ENCODE assay signal across 23 cellular contexts in genomic region chr13:29746167-29746677, GRCh38.
"Had no signal": no experiment of that assay in that cellular context is flagged by ENCODE, and none has a peak within 500 bp of the region (broad histone marks: within the 10 kb centered on the region; RNA-seq: fewer than 3 reads in every experiment).

No MANE protein-coding gene starts in this region.

- H3K36me3 ChIP-seq: breast epithelium, colonic mucosa, right lobe of liver, tibial artery had no signal

- H3K4me3 Mint-ChIP-seq: activated naive CD8-positive, alpha-beta T cell; activated T-cell treated with anti-CD3 and anti-CD28 coated beads, Interleukin-2, amount 50 U/mL, for 4 hours; central memory CD8-positive, alpha-beta T cell; endodermal cell; naive B cell; neural crest cell; stimulated activated effector memory CD8-positive, alpha-beta T cell treated with anti-CD3 and anti-CD28 coated beads, Interleukin-12 subunit alpha, Interleukin-12 subunit beta, amount 100 ng/mL, for 72 hours; stimulated activated naive CD8-positive, alpha-beta T cell treated with anti-CD3 and anti-CD28 coated beads, Interleukin-15, amount 100 ng/mL, for 72 hours had no signal

- H3K36me3 Mint-ChIP-seq: activated naive CD8-positive, alpha-beta T cell; naive B cell; stimulated activated effector memory CD8-positive, alpha-beta T cell treated with anti-CD3 and anti-CD28 coated beads, Interleukin-12 subunit alpha, Interleukin-12 subunit beta, amount 100 ng/mL, for 72 hours had no signal

- H3K27ac ChIP-seq: breast epithelium, colonic mucosa, right lobe of liver, tibial artery had no signal

- ATAC-seq: activated T-cell treated with anti-CD3 and anti-CD28 coated beads, Interleukin-2, amount 50 U/mL, for 4 hours; right lobe of liver; stimulated activated effector memory CD8-positive, alpha-beta T cell treated with anti-CD3 and anti-CD28 coated beads, Interleukin-12 subunit alpha, Interleukin-12 subunit beta, amount 100 ng/mL, for 72 hours; stimulated activated naive CD8-positive, alpha-beta T cell treated with anti-CD3 and anti-CD28 coated beads, Interleukin-15, amount 100 ng/mL, for 72 hours had no signal

- H3K4me3 ChIP-seq: breast epithelium, colonic mucosa, right lobe of liver, skin epidermis, tibial artery had no signal

- H3K27me3 ChIP-seq: breast epithelium, colonic mucosa, right lobe of liver, tibial artery had no signal

- H3K27ac Mint-ChIP-seq: activated naive CD8-positive, alpha-beta T cell; activated T-helper 2 cell treated with anti-CD3 and anti-CD28 coated beads, Interferon-gamma antibody, Interleukin-2, Interleukin-4, amounts not matched to agents 10 μg/mL and 5 μg/mL and 100 μg/mL, durations not matched to agents 14 hours and 24 hours and 36 hours; endodermal cell; naive B cell; stimulated activated effector memory CD8-positive, alpha-beta T cell treated with anti-CD3 and anti-CD28 coated beads, Interleukin-12 subunit alpha, Interleukin-12 subunit beta, amount 100 ng/mL, for 72 hours; stimulated activated naive CD8-positive, alpha-beta T cell treated with anti-CD3 and anti-CD28 coated beads, Interleukin-15, amount 100 ng/mL, for 72 hours had no signal

- H3K4me1 ChIP-seq: breast epithelium, right lobe of liver had no signal

- H3K4me1 Mint-ChIP-seq: central memory CD8-positive, alpha-beta T cell; stimulated activated effector memory CD8-positive, alpha-beta T cell treated with anti-CD3 and anti-CD28 coated beads, Interleukin-12 subunit alpha, Interleukin-12 subunit beta, amount 100 ng/mL, for 72 hours; stimulated activated naive CD8-positive, alpha-beta T cell treated with anti-CD3 and anti-CD28 coated beads, Interleukin-15, amount 100 ng/mL, for 72 hours had no signal

- FAIRE-seq: astrocyte, islet of Langerhans had no signal

- H3K9me3 ChIP-seq: breast epithelium, colonic mucosa, right lobe of liver, tibial artery had no signal

- DNase-seq: activated CD8-positive, alpha-beta memory T cell treated with anti-CD3 and anti-CD28 coated beads, Interleukin-2, amount 50 U/mL, for 48 hours; activated naive CD4-positive, alpha-beta T cell; activated T-cell treated with anti-CD3 and anti-CD28 coated beads, Interleukin-2, amount 50 U/mL, for 4 hours; colonic mucosa; endodermal cell; foreskin melanocyte; mesenchymal stem cell; naive B cell; occipital lobe; right lobe of liver; stimulated activated CD4-positive, alpha-beta T cell treated with anti-CD3 and anti-CD28 coated beads, Interleukin-2, amount 100 ng/mL, for 24 hours; stimulated activated naive CD8-positive, alpha-beta T cell treated with anti-CD3 and anti-CD28 coated beads, Interleukin-15, amount 100 ng/mL, for 72 hours; T-helper 9 cell; tibial artery had no signal

- H3K9me3 Mint-ChIP-seq: activated T-cell treated with anti-CD3 and anti-CD28 coated beads, Interleukin-2, amount 50 U/mL, for 4 hours; activated T-helper 2 cell treated with anti-CD3 and anti-CD28 coated beads, Interferon-gamma antibody, Interleukin-2, Interleukin-4, amounts not matched to agents 10 μg/mL and 5 μg/mL and 100 μg/mL, durations not matched to agents 14 hours and 24 hours and 36 hours; central memory CD8-positive, alpha-beta T cell; endodermal cell; naive B cell; neural crest cell; stimulated activated effector memory CD8-positive, alpha-beta T cell treated with anti-CD3 and anti-CD28 coated beads, Interleukin-12 subunit alpha, Interleukin-12 subunit beta, amount 100 ng/mL, for 72 hours; stimulated activated naive CD8-positive, alpha-beta T cell treated with anti-CD3 and anti-CD28 coated beads, Interleukin-15, amount 100 ng/mL, for 72 hours had no signal
